Comparison of ENCODE assay signal across 8 cellular contexts in the genomic region with DNA sequence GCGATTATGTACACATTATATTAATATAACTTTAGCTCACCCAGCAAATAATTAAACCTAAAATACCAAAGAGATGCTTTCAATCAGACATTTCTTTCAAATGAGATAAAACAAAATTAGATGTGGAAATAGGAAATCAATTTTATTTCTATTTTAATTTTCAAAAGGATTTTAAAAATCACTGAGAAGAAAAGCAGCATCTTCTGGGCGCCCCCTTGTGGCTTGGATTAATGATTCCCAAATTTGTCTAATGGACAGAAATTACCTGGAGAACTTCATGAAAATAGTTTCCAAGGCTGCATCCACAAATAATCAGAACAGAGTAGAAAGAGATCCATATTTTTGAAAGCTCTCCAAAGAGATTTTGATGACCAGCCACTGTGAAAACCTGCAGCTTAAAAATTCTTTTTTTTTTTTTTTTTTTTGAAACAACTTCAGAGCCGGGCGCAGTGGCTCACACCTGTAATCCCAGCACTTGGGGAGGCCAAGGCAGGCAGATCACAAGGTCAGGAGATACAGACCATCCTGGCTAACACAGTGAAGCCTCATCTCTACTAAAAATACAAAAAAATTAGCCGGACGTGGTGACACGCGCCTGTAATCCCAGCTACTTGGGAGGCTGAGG. TPM values are rescaled to one million over a fixed set of nuclear protein-coding genes. Genes with fewer than 3 reads are reported as not detected.
A peak's percentile ranks its signal among the peaks of the same experiment; 100 is the strongest.
DNase-seq lines count a peak whose midpoint lies in the region; ATAC-seq, FAIRE-seq and TF ChIP-seq lines count a peak whose summit lies in the region.

No MANE protein-coding gene starts in this region.

- no peaks in the 10 kb centered on the region for H4K20me1 ChIP-seq in SU-DHL-6 (ENCODE audit: low read depth, low read length)

- no peaks in the 10 kb centered on the region for H3K27me3 Mint-ChIP-seq in mesothelial cell of epicardium (ENCODE audit: low read depth)

- H3K4me2 ChIP-seq in SU-DHL-6 (ENCODE audit: low read depth, low read length, poor library complexity, severe bottlenecking): no peak overlapping the region

- DNase-seq in AG20443 (ENCODE audit: low spot score): peak; percentile 35
- DNase-seq in mesothelial cell of epicardium (ENCODE audit: low spot score in 2 of 2, unreplicated experiment in 2 of 2): peak in 1 of 2 experiments; percentile 60
- no peak for DNase-seq in upper lobe of right lung

- peaks cover 24% of the 10 kb centered on the region for H3K4me1 Mint-ChIP-seq in mesothelial cell of epicardium

- H3K9me3 Mint-ChIP-seq in mesothelial cell of epicardium: no peaks in the 10 kb centered on the region

- no peaks in the 10 kb centered on the region for H3K9me3 ChIP-seq in SU-DHL-6 (ENCODE audit: insufficient read depth, low read length)
- H3K9me3 ChIP-seq in upper lobe of right lung: no peaks in the 10 kb centered on the region

- H3K36me3 ChIP-seq in SU-DHL-6 (ENCODE audit: low read length): no peaks in the 10 kb centered on the region
- no peaks in the 10 kb centered on the region for H3K36me3 ChIP-seq in upper lobe of right lung

- H2AFZ ChIP-seq in SU-DHL-6 (ENCODE audit: low read depth, low read length, severe bottlenecking): no peak overlapping the region

- intact Hi-C loops in upper lobe of right lung (cut with DNase I): no loop called here

- ATAC-seq in upper lobe of right lung (no peak), GM21367 (IDR thresholded peaks at IDR 0.05; ENCODE audit: unreplicated experiment) (no peak), HG02840 (IDR thresholded peaks at IDR 0.05; ENCODE audit: low FRiP score, unreplicated experiment) (no peak)

- TF ChIP-seq CTCF in GM12872 (IDR thresholded peaks at IDR 0.05; ENCODE audit: insufficient read depth, low read depth, low read length) (peak; percentile 52; the same call in 2 of the 3 replicates), SU-DHL-6 (IDR thresholded peaks at IDR 0.05; ENCODE audit: insufficient read depth, low read length, poor library complexity, severe bottlenecking) (peak; percentile 65), mesothelial cell of epicardium (IDR thresholded peaks at IDR 0.05; ENCODE audit: unreplicated experiment) (peak; percentile 77), upper lobe of right lung (IDR thresholded peaks at IDR 0.05) (peak; percentile 81)

- H3K4me3 ChIP-seq in SU-DHL-6 (ENCODE audit: insufficient read depth, low read length, poor library complexity, severe bottlenecking) (no peak overlapping the region), upper lobe of right lung (no peak overlapping the region)

- no peaks in the 10 kb centered on the region for H3K9me2 ChIP-seq in SU-DHL-6 (replicated peaks; ENCODE audit: insufficient read depth, low read length)

- no peak overlapping the region for H3K9ac ChIP-seq in SU-DHL-6 (ENCODE audit: low read length)

- no peaks in the 10 kb centered on the region for H3F3A ChIP-seq in SU-DHL-6 (ENCODE audit: insufficient read depth)

- peaks cover 9% of the 10 kb centered on the region for H3K4me1 ChIP-seq in upper lobe of right lung

- no peaks in the 10 kb centered on the region for H3K27me3 ChIP-seq in SU-DHL-6 (ENCODE audit: low read length)
- H3K27me3 ChIP-seq in upper lobe of right lung: no peaks in the 10 kb centered on the region

- no peak overlapping the region for H3K4me3 Mint-ChIP-seq in mesothelial cell of epicardium

- no peaks in the 10 kb centered on the region for H3K36me3 Mint-ChIP-seq in mesothelial cell of epicardium

- no peak overlapping the region for H3K27ac Mint-ChIP-seq in mesothelial cell of epicardium

- no peaks in the 10 kb centered on the region for H3K79me2 ChIP-seq in SU-DHL-6 (ENCODE audit: insufficient read depth, low read length)

- peak; percentile 49 for FAIRE-seq in colon (lab: Jason Lieb, UNC)

- H3K27ac ChIP-seq in SU-DHL-6 (ENCODE audit: low read depth, low read length) (no peak overlapping the region), upper lobe of right lung (no peak overlapping the region)

RNA-seq across cellular contexts. Expression of gene CEMIP2, which starts 50.9 kb away (rescaled TPM):
- total RNA-seq in mesothelial cell of epicardium (111 to 122 TPM (median 114 TPM) in 3 replicates), upper lobe of right lung (219 TPM)
